Comparison of ENCODE assay signal across 9 cellular contexts in genomic region chr1:235943581-235944114, GRCh38.
DNase-seq lines count a peak whose midpoint lies in the region; ATAC-seq and TF ChIP-seq lines count a peak whose summit lies in the region.
"Had no signal": no experiment of that assay in that cellular context is flagged by ENCODE, and none has a peak within 500 bp of the region (broad histone marks: within the 10 kb centered on the region; RNA-seq: fewer than 3 reads in every experiment).

No MANE protein-coding gene starts in this region.

- TF ChIP-seq CTCF in HL-60 (IDR thresholded peaks at IDR 0.05; ENCODE audit: insufficient read depth, low read length) (no peak), SK-N-SH (IDR thresholded peaks at IDR 0.05) (no peak), fibroblast of the aortic adventitia (IDR thresholded peaks at IDR 0.05; ENCODE audit: insufficient read depth, low read length) (no peak)

- H3K9me3 ChIP-seq in SK-N-SH = no peaks in the 10 kb centered on the region

- no peaks in the 10 kb centered on the region for H3K36me3 ChIP-seq in SK-N-SH (replicated peaks in 1 of 2; ENCODE audit: control insufficient read depth in 1 of 2, insufficient read depth in 2 of 2, low read length in 1 of 2)

- peaks cover 3% of the 10 kb centered on the region for H3F3A ChIP-seq in SK-N-SH (replicated peaks; ENCODE audit: insufficient read depth)

- TF ChIP-seq EP300 in SK-N-SH (IDR thresholded peaks at IDR 0.05; ENCODE audit: borderline replicate concordance in 1 of 2, low read depth in 1 of 2, low read length in 1 of 2) = no peak

- peaks cover 7 to 11% of the 10 kb centered on the region in 2 donors for H3K36me3 Mint-ChIP-seq in stimulated activated naive B cell treated with anti-CD40 and anti-IgM and Interleukin-4, amounts not matched to agents 10 μg/mL and 1 μg/mL and 100 μg/mL, for 72 hours

- no peak overlapping the region for H2AFZ ChIP-seq in SK-N-SH (ENCODE audit: low read depth)

- peaks cover 0 to 2% of the 10 kb centered on the region in 2 donors for H3K9me3 Mint-ChIP-seq in stimulated activated naive B cell treated with anti-CD40 and anti-IgM and Interleukin-4, amounts not matched to agents 10 μg/mL and 1 μg/mL and 100 μg/mL, for 72 hours

- H3K27me3 Mint-ChIP-seq in stimulated activated naive B cell treated with anti-CD40 and anti-IgM and Interleukin-4, amounts not matched to agents 10 μg/mL and 1 μg/mL and 100 μg/mL, for 72 hours = no peaks in the 10 kb centered on the region

- no peak for TF ChIP-seq RAD21 in SK-N-SH (IDR thresholded peaks at IDR 0.05; ENCODE audit: low read length)

- no peaks in the 10 kb centered on the region for H3K27me3 ChIP-seq in HL-60 (ENCODE audit: insufficient read depth, poor library complexity, severe bottlenecking)
- H3K27me3 ChIP-seq in SK-N-SH (ENCODE audit: insufficient read depth) = no peaks in the 10 kb centered on the region

- H3K27ac ChIP-seq in HL-60 (replicated peaks) = peak overlapping the region; percentile 97
- H3K27ac ChIP-seq in SK-N-SH (ENCODE audit: low read depth in 2 of 2, low read length in 1 of 2) = peak overlapping the region in 1 of 2 experiments; percentile 54; a peak in 2 of 4 replicates

- no peak overlapping the region for H3K9ac ChIP-seq in SK-N-SH

- ATAC-seq in stimulated activated naive B cell treated with anti-CD40 and anti-IgM and Interleukin-4, amounts not matched to agents 10 μg/mL and 1 μg/mL and 100 μg/mL, for 72 hours (replicated peaks) = no peak
- no peak for ATAC-seq in HG03095 (IDR thresholded peaks at IDR 0.05; ENCODE audit: unreplicated experiment)

- no peaks in the 10 kb centered on the region for H3K9me2 ChIP-seq in SK-N-SH

- no peak overlapping the region for H3K4me3 Mint-ChIP-seq in stimulated activated naive B cell treated with anti-CD40 and anti-IgM and Interleukin-4, amounts not matched to agents 10 μg/mL and 1 μg/mL and 100 μg/mL, for 72 hours

- CTCF ChIA-PET in SK-N-SH (lab: Yijun Ruan, JAX) = interaction anchor here (1.0 kb wide), 1 partner anchor 78 kb away, joined by 3 read pairs; the partner anchor contains the start of gene LYST

- no peak overlapping the region for H3K4me3 ChIP-seq in HL-60 (replicated peaks; ENCODE audit: insufficient read depth, low read length)
- H3K4me3 ChIP-seq in SK-N-SH (ENCODE audit: low read depth in 2 of 2, low read length in 1 of 2) = no peak overlapping the region
- H3K4me3 ChIP-seq in fibroblast of the aortic adventitia (ENCODE audit: low read depth, low read length) = no peak overlapping the region

- H3K4me1 ChIP-seq in SK-N-SH (ENCODE audit: control insufficient read depth in 1 of 2, insufficient read depth in 2 of 2, low read depth in 1 of 2, low read length in 1 of 2) = no peaks in the 10 kb centered on the region

- H4K20me1 ChIP-seq in SK-N-SH (ENCODE audit: insufficient read depth) = no peaks in the 10 kb centered on the region

- no peak overlapping the region for H3K4me2 ChIP-seq in SK-N-SH

- no peak for DNase-seq in HL-60 (ENCODE audit: low read depth in 1 of 2, low spot score in 1 of 2)
- DNase-seq in SK-N-SH = no peak
- DNase-seq in fibroblast of the aortic adventitia (ENCODE audit: low read depth) = peak; percentile 70
- no peak for DNase-seq in stimulated activated naive B cell treated with anti-CD40 and anti-IgM and Interleukin-4, amounts not matched to agents 10 μg/mL and 1 μg/mL and 100 μg/mL, for 72 hours
- DNase-seq in SHP77 (lab: John Stamatoyannopoulos, UW) = no peak
- no peak for DNase-seq in stimulated activated CD4-positive, alpha-beta T cell treated with anti-CD3 and anti-CD28 coated beads, Interleukin-2, amount 100 ng/mL, for 24 hours
- DNase-seq in OCI-M2 (lab: John Stamatoyannopoulos, UW; ENCODE audit: unreplicated experiment) = no peak
- DNase-seq: NCI-H1092 treated with DMSO at 0.1 percent for 48 hours had no signal

- POLR2A ChIA-PET in SK-N-SH (lab: Yijun Ruan, JAX) = no interaction called here

- peak overlapping the region; percentile 75 for H3K27ac Mint-ChIP-seq in stimulated activated naive B cell treated with anti-CD40 and anti-IgM and Interleukin-4, amounts not matched to agents 10 μg/mL and 1 μg/mL and 100 μg/mL, for 72 hours

- peaks cover 63 to 80% of the 10 kb centered on the region in 2 donors for H3K4me1 Mint-ChIP-seq in stimulated activated naive B cell treated with anti-CD40 and anti-IgM and Interleukin-4, amounts not matched to agents 10 μg/mL and 1 μg/mL and 100 μg/mL, for 72 hours

- 74% methylated on average over 9 of the region's 9 CpGs for WGBS in SK-N-SH (ENCODE audit: low lambda C conversion rate)

- H3K79me2 ChIP-seq in SK-N-SH (ENCODE audit: insufficient read depth) = no peaks in the 10 kb centered on the region

TF ChIP-seq in SK-N-SH, 30 proteins besides CTCF, POLR2A, EP300 and RAD21:
- peak; percentile 55; the same call in 1 of the 2 replicates for TF ChIP-seq FOSL2 (IDR thresholded peaks at IDR 0.05; ENCODE audit: borderline replicate concordance, low read depth)
- TF ChIP-seq JUND (IDR thresholded peaks at IDR 0.05) = no peak
TF ChIP-seq in SK-N-SH: peak in this region for 1.
